8 cellular contexts compared by ENCODE assay signal in the genomic region with DNA sequence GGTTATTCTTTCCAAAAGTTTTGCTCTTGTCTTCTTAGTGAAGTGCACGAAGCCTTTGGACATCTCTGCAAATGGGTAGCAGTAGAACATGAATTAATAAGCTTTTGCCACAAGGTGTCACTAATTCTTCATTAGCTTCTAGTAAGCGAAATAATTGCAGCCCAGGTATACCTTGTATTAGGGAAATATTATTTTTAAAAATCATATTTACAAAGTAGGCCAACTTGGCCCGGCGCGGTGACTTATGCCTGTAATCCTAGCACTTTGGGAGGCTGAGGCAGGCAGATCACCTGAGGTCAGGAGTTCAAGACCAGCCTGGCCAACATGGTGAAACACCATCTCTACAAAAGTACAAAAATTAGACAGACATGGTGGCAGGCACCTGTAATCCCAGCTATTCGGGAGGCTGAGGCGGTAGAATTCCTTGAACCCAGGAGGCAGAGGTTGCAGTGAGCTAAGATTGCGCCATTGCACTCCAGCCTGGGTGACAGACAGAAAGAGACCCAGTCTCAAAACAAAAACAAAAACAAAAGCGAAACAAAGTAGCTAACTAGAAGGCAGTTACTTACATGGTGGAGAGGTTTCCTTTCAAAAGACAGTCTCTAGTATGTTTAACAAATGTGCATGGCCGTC. TPM values are rescaled to one million over a fixed set of nuclear protein-coding genes. Genes with fewer than 3 reads are reported as not detected.
DNase-seq lines count a peak whose midpoint lies in the region; ATAC-seq and TF ChIP-seq lines count a peak whose summit lies in the region.

No MANE protein-coding gene starts in this region.

- TF ChIP-seq CTCF in AG10803 (conservative IDR thresholded peaks at IDR 0.05; ENCODE audit: low read length), result peak; percentile 56
- peak; percentile 8; the same call in 1 of the 2 replicates for TF ChIP-seq CTCF in GM12875 (IDR thresholded peaks at IDR 0.05; ENCODE audit: borderline replicate concordance, insufficient read depth, low read depth, low read length)
- TF ChIP-seq CTCF in esophagus squamous epithelium (IDR thresholded peaks at IDR 0.05), result peak; percentile 24 to 74 (median 52)

- peaks cover 0 to 14% (median 3%) of the 10 kb centered on the region in 3 donors for H3K4me1 ChIP-seq in esophagus squamous epithelium

- intact Hi-C loops in esophagus squamous epithelium (cut with DNase I), result no loop called here

- no peaks in the 10 kb centered on the region for H3K36me3 ChIP-seq in esophagus squamous epithelium

- no peak overlapping the region for H3K27ac ChIP-seq in esophagus squamous epithelium

- DNase-seq in AG10803 (ENCODE audit: low read depth) (peak; percentile 26), SKM-1 treated with dmso at 0.1 percent for 144 hours (lab: John Stamatoyannopoulos, UW; ENCODE audit: unreplicated experiment) (peak; percentile 35), esophagus squamous epithelium (lab: John Stamatoyannopoulos, UW) (no peak), renal cortical epithelial cell (ENCODE audit: low read depth) (peak; percentile 58), NCI-H2081 treated with DMSO at 0.1 percent for 48 hours (lab: John Stamatoyannopoulos, UW) (no peak), mesenteric fat pad (ENCODE audit: low spot score) (no peak)

- 45 to 47% methylated on average over 10 of the region's 10 CpGs for WGBS in esophagus squamous epithelium, 2 donors

- H3K9me3 ChIP-seq in esophagus squamous epithelium, result no peaks in the 10 kb centered on the region

- no peaks in the 10 kb centered on the region for H3K27me3 ChIP-seq in esophagus squamous epithelium

- H3K4me3 ChIP-seq in AG10803 (ENCODE audit: low read length), result no peak overlapping the region
- no peak overlapping the region for H3K4me3 ChIP-seq in GM12875 (ENCODE audit: low read depth, low read length)
- H3K4me3 ChIP-seq in esophagus squamous epithelium, result peak overlapping the region in 1 of 4 donors; percentile 8

- no peak for TF ChIP-seq POLR2A in esophagus squamous epithelium (IDR thresholded peaks at IDR 0.05)

- peak; percentile 57 for ATAC-seq in HG03354 (IDR thresholded peaks at IDR 0.05; ENCODE audit: poor library complexity, severe bottlenecking, unreplicated experiment)

RNA-seq across cellular contexts. Expression of a gene that starts 8.8 kb away (rescaled TPM):
- 10 to 100 TPM in 2 of 4 donors, 1 to 10 TPM in 2; 8.0 to 13.2 (median 11.2) TPM for total RNA-seq in esophagus squamous epithelium
- total RNA-seq in renal cortical epithelial cell, result 8.2 and 21.1 TPM in 2 replicates
- total RNA-seq in mesenteric fat pad, result 6.7 TPM

RNA-seq across cellular contexts. Expression of a gene that starts 36.0 kb away (rescaled TPM):
- total RNA-seq in esophagus squamous epithelium, result 1 to 10 TPM in 3 of 4 donors, under 1 TPM in 1; 0.83 to 3.6 (median 2.4) TPM
- total RNA-seq in renal cortical epithelial cell, result 0.05 and 0.35 TPM in 2 replicates
- total RNA-seq in mesenteric fat pad, result 5.7 TPM

Comparison
In these comparisons a context has a peak if more than half of its experiments do, and no peak if none do; other contexts are left out.
1. DNase-seq: peak in AG10803 (single experiment), SKM-1 treated with dmso at 0.1 percent for 144 hours (single experiment) and renal cortical epithelial cell (single experiment); none in esophagus squamous epithelium (single experiment), NCI-H2081 treated with DMSO at 0.1 percent for 48 hours (single experiment) and mesenteric fat pad (single experiment).
2. Peak in every context shown above with its lines, with median percentiles within 50 percentile points of each other: CTCF ChIP-seq.